Comparison of ENCODE assay signal across 12 cellular contexts in the genomic region with DNA sequence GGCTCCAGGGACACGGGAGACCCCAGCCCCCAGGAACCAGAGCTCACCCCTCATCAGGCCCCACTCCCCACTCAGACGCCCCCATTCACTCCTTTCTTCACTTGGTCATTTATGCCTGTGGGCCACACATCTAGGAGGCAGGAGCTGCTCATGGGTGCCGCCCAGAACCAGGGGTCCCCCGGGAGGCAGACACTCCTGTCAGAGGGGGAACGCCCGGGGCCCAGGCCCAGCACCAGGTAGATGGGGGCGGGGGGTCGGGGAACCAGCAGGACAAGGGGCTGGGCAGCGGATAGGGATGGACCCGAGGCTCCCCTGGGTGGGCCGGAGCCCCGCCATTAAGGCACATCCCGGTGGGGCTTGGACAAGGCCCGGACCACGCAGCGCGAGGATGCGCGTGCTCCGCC. TPM values are rescaled to one million over a fixed set of nuclear protein-coding genes. Genes with fewer than 3 reads are reported as not detected.
A peak's percentile ranks its signal among the peaks of the same experiment; 100 is the strongest.
DNase-seq lines count a peak whose midpoint lies in the region; ATAC-seq, FAIRE-seq and TF ChIP-seq lines count a peak whose summit lies in the region.
"Had no signal": no experiment of that assay in that cellular context is flagged by ENCODE, and none has a peak within 500 bp of the region (broad histone marks: within the 10 kb centered on the region; RNA-seq: fewer than 3 reads in every experiment).

No MANE protein-coding gene starts in this region.

- no peaks in the 10 kb centered on the region for H3K36me3 Mint-ChIP-seq in T-cell
- H3K36me3 Mint-ChIP-seq in stimulated activated naive B cell treated with anti-CD40 and anti-IgM and Interleukin-4, amounts not matched to agents 10 μg/mL and 1 μg/mL and 100 μg/mL, for 72 hours: no peaks in the 10 kb centered on the region
- H3K36me3 Mint-ChIP-seq: CD14-positive monocyte had no signal

- peaks cover 0 to 4% (median 0%) of the 10 kb centered on the region in 12 donors for H3K9me3 ChIP-seq in heart left ventricle
- H3K9me3 ChIP-seq in iPS-18c (ENCODE audit: control insufficient read depth, insufficient read depth, low read length): no peaks in the 10 kb centered on the region

- H3K9me3 Mint-ChIP-seq in T-cell: no peaks in the 10 kb centered on the region
- peaks cover 0 to 3% of the 10 kb centered on the region in 2 donors for H3K9me3 Mint-ChIP-seq in stimulated activated naive B cell treated with anti-CD40 and anti-IgM and Interleukin-4, amounts not matched to agents 10 μg/mL and 1 μg/mL and 100 μg/mL, for 72 hours

- peaks cover 10 to 41% of the 10 kb centered on the region in 2 donors for H3K27me3 Mint-ChIP-seq in T-cell
- H3K27me3 Mint-ChIP-seq in stimulated activated naive B cell treated with anti-CD40 and anti-IgM and Interleukin-4, amounts not matched to agents 10 μg/mL and 1 μg/mL and 100 μg/mL, for 72 hours: peaks cover 46 to 56% of the 10 kb centered on the region in 2 donors

- H3K4me3 ChIP-seq in heart left ventricle: peak overlapping the region in 7 of 12 donors; percentile 31 to 52 (median 41)
- H3K4me3 ChIP-seq in iPS-18c (ENCODE audit: insufficient read depth, low read depth, low read length): peak overlapping the region; percentile 49; the same call in 1 of the 2 replicates

- TF ChIP-seq POLR2A in heart left ventricle (IDR thresholded peaks at IDR 0.05): no peak

- H3K4me1 Mint-ChIP-seq in T-cell: peaks cover 10 to 14% (median 12%) of the 10 kb centered on the region in 3 donors
- H3K4me1 Mint-ChIP-seq in stimulated activated naive B cell treated with anti-CD40 and anti-IgM and Interleukin-4, amounts not matched to agents 10 μg/mL and 1 μg/mL and 100 μg/mL, for 72 hours: peaks cover 9 to 17% of the 10 kb centered on the region in 2 donors

- H3K27ac Mint-ChIP-seq in T-cell: no peak overlapping the region
- H3K27ac Mint-ChIP-seq in stimulated activated naive B cell treated with anti-CD40 and anti-IgM and Interleukin-4, amounts not matched to agents 10 μg/mL and 1 μg/mL and 100 μg/mL, for 72 hours: no peak overlapping the region
- H3K27ac Mint-ChIP-seq: CD14-positive monocyte had no signal

- CTCF ChIA-PET in T-cell (lab: Charles Lee): interaction anchor here in 1 of 2 donors (1.2 kb wide), 1 partner anchor 8 kb away, joined by 3 read pairs; no protein-coding TSS in a partner anchor

- no peak overlapping the region for H3K27ac ChIP-seq in heart left ventricle

- no peaks in the 10 kb centered on the region for H3K36me3 ChIP-seq in heart left ventricle

- no peak for TF ChIP-seq CTCF in heart left ventricle (IDR thresholded peaks at IDR 0.05)
- TF ChIP-seq CTCF in D721Med (IDR thresholded peaks at IDR 0.05; ENCODE audit: insufficient read depth, missing control alignments): no peak

- POLR2A ChIA-PET in T-cell (lab: Charles Lee): interaction anchor here in 1 of 2 donors (0.7 kb wide), 1 partner anchor 37 kb away, joined by 3 read pairs; no protein-coding TSS in a partner anchor

- no peak for FAIRE-seq in D721Med (lab: Jason Lieb, UNC)
- FAIRE-seq: RCC 7860 had no signal

- DNase-seq in heart left ventricle: peak in 1 of 5 donors; percentile 18
- no peak for DNase-seq in Right ventricle myocardium inferior (ENCODE audit: missing footprints)
- no peak for DNase-seq in T-cell
- DNase-seq in stimulated activated naive B cell treated with anti-CD40 and anti-IgM and Interleukin-4, amounts not matched to agents 10 μg/mL and 1 μg/mL and 100 μg/mL, for 72 hours: no peak
- no peak for DNase-seq in dermis blood vessel endothelial cell
- no peak for DNase-seq in D721Med (ENCODE audit: insufficient read length, low spot score)

- intact Hi-C loops in heart left ventricle (cut with DNase I) (loop anchor here in 8 of 10 donors (5.0 to 10.0 kb wide), 4 partner anchors 192 to 282 kb away; a partner anchor contains a TSS), Right ventricle myocardium inferior (cut with DNase I) (loop anchor here (5.0 to 10.0 kb wide), 2 partner anchors 282 to 490 kb away; no protein-coding TSS in a partner anchor)

- 21 to 28% (median 25%) methylated on average over 8 to 20 of the region's 20 CpGs for WGBS in heart left ventricle, 4 donors

- peak overlapping the region in 2 of 3 donors; percentile 24 to 81 for H3K4me3 Mint-ChIP-seq in T-cell
- H3K4me3 Mint-ChIP-seq in stimulated activated naive B cell treated with anti-CD40 and anti-IgM and Interleukin-4, amounts not matched to agents 10 μg/mL and 1 μg/mL and 100 μg/mL, for 72 hours: peak overlapping the region; percentile 73 to 87

- H3K27me3 ChIP-seq in heart left ventricle: peaks cover 42 to 54% (median 50%) of the 10 kb centered on the region in 9 donors

- H3K4me1 ChIP-seq in heart left ventricle: peaks cover 0 to 26% (median 13%) of the 10 kb centered on the region in 12 donors

- peak in 1 of 4 donors; percentile 2 for ATAC-seq in heart left ventricle
- no peak for ATAC-seq in Right ventricle myocardium inferior
- peak in 2 of 4 experiments; percentile 2 to 7 for ATAC-seq in T-cell (replicated peaks in 1 of 4)
- no peak for ATAC-seq in stimulated activated naive B cell treated with anti-CD40 and anti-IgM and Interleukin-4, amounts not matched to agents 10 μg/mL and 1 μg/mL and 100 μg/mL, for 72 hours (replicated peaks)
- no peak for ATAC-seq in GM19455 (IDR thresholded peaks at IDR 0.05; ENCODE audit: unreplicated experiment)

RNA-seq across cellular contexts. Expression of a gene that starts 11.8 kb away (rescaled TPM):
- total RNA-seq in heart left ventricle (1 to 10 TPM in 1 of 9 donors, not detected in 8; 1.7 TPM), Right ventricle myocardium inferior (not detected), T-cell (1 to 10 TPM in 4 of 5 donors, under 1 TPM in 1; 0.68 to 5.1 (median 3.6) TPM), dermis blood vessel endothelial cell (not detected in 2 replicates)
- polyA plus RNA-seq in heart left ventricle: not detected
- total RNA-seq: M059J, right cardiac atrium had no signal
- polyA plus RNA-seq: CD14-positive monocyte had no signal

RNA-seq across cellular contexts. Expression of a gene that starts 16.1 kb away (rescaled TPM):
- total RNA-seq in heart left ventricle (10 to 100 TPM; 34.5 to 53.3 (median 40.5) TPM), Right ventricle myocardium inferior (39.4 TPM), T-cell (10 to 100 TPM; 35.2 to 44.7 (median 36.8) TPM), dermis blood vessel endothelial cell (23.2 and 24.7 TPM in 2 replicates)
- 10 to 100 TPM; 44.5 to 80.4 TPM for polyA plus RNA-seq in heart left ventricle

RNA-seq across cellular contexts. Expression of a gene that starts 16.2 kb away (rescaled TPM):
- total RNA-seq in heart left ventricle (10 to 100 TPM; 33.5 to 49.5 (median 40.1) TPM), Right ventricle myocardium inferior (44.7 TPM), T-cell (10 to 100 TPM; 64.5 to 80.8 (median 72.7) TPM), dermis blood vessel endothelial cell (33.5 and 47.7 TPM in 2 replicates)
- polyA plus RNA-seq in heart left ventricle: 10 to 100 TPM; 34.5 to 36.0 TPM

RNA-seq across cellular contexts. Expression of a gene that starts 22.3 kb away (rescaled TPM):
- not detected for total RNA-seq in heart left ventricle
- not detected for polyA plus RNA-seq in heart left ventricle
- total RNA-seq in Right ventricle myocardium inferior: not detected
- not detected for total RNA-seq in T-cell
- total RNA-seq in dermis blood vessel endothelial cell: not detected in 2 replicates
- total RNA-seq: M059J, right cardiac atrium had no signal
- polyA plus RNA-seq: CD14-positive monocyte, right cardiac atrium had no signal

RNA-seq across cellular contexts. Expression of a gene that starts 33.0 kb away (rescaled TPM):
- total RNA-seq in heart left ventricle: 10 to 100 TPM in 2 of 9 donors, 1 to 10 TPM in 7; 4.3 to 24.1 (median 8.0) TPM
- 10 to 100 TPM in 1 of 2 donors, 1 to 10 TPM in 1; 8.6 to 16.0 TPM for polyA plus RNA-seq in heart left ventricle
- 7.9 TPM for total RNA-seq in Right ventricle myocardium inferior
- 10 to 100 TPM in 4 of 5 donors, 1 to 10 TPM in 1; 9.4 to 30.3 (median 26.9) TPM for total RNA-seq in T-cell
- 11.2 and 24.8 TPM in 2 replicates for total RNA-seq in dermis blood vessel endothelial cell
